Comparison of ENCODE assay signal across 7 cellular contexts in genomic region chr1:184093071-184093470, GRCh38. TPM values are rescaled to one million over a fixed set of nuclear protein-coding genes. Genes with fewer than 3 reads are reported as not detected.
"Had no signal": no experiment of that assay in that cellular context is flagged by ENCODE, and none has a peak within 500 bp of the region (broad histone marks: within the 10 kb centered on the region; RNA-seq: fewer than 3 reads in every experiment).

No MANE protein-coding gene starts in this region.

- DNase-seq: HFFc6, IMR-90 had no signal

- H3K36me3 ChIP-seq: HAP-1 had no signal

- H3K9me3 ChIP-seq: HAP-1 had no signal

- ATAC-seq: GM23338, HCT116, K562 had no signal

- H3K4me1 ChIP-seq: HAP-1 had no signal

- H3K4me3 ChIP-seq: GM23338, HAP-1, K562 had no signal

RNA-seq across cellular contexts. Expression of gene COLGALT2, which starts 55.5 kb away (rescaled TPM):
- total RNA-seq: HT-29 had no signal
